ENCODE assay signal across 8 cellular contexts in the genomic region with DNA sequence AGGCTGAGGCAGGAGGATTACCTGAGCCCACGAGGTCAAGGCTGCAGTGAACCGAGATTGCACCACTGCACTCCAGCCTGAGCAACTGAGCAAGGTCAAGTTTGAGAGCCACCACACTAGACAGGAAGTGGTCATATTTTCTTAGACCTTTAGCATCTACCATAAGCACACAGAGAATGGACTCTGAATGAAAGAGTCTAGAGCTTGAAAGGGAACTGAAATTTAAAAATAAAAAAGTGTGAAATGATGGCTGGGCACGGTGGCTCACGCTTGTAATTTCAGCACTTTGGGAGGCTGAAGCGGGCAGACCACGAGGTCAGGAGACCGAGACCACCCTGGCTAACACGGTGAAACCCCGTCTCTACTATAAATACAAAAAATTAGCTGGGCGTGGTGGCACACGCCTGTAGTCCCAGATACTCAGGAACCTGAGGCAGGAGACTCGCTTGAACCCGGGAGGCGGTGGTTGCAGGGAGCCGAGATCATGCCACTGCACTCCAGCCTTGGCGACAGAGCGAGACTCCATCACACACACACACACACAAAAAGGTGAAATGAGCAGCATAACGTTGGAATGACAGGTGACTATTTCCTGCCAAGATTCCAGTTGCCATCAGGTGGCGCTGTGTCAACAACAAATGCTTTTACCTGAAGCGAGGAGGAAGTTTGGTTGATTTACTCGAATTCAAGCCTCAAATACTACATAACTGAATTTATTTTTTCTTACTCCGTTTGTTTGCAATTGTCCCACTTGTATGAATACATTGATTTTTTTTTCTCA. TPM values are rescaled to one million over a fixed set of nuclear protein-coding genes. Genes with fewer than 3 reads are reported as not detected.
DNase-seq lines count a peak whose midpoint lies in the region; ATAC-seq and TF ChIP-seq lines count a peak whose summit lies in the region.

No MANE protein-coding gene starts in this region.

- no peak overlapping the region for H2BK120ac ChIP-seq in trophoblast cell (ENCODE audit: insufficient read depth, low read length, poor library complexity)

- H3K23ac ChIP-seq in trophoblast cell (ENCODE audit: low read length): no peak overlapping the region

- TF ChIP-seq POLR2A in upper lobe of left lung (IDR thresholded peaks at IDR 0.05): no peak

- H3K4me1 Mint-ChIP-seq in activated naive CD4-positive, alpha-beta T cell treated with anti-CD3 and anti-CD28 coated beads, Interleukin-2, amount 50 U/mL, for 24 hours: peaks cover 8% of the 10 kb centered on the region

- H3K18ac ChIP-seq in trophoblast cell (ENCODE audit: low read length): no peak overlapping the region

- H3K36me3 ChIP-seq in Karpas-422 (ENCODE audit: insufficient read depth, low read length): no peaks in the 10 kb centered on the region
- H3K36me3 ChIP-seq in SK-N-MC (ENCODE audit: insufficient read depth, low read length): no peaks in the 10 kb centered on the region
- no peaks in the 10 kb centered on the region for H3K36me3 ChIP-seq in trophoblast cell (ENCODE audit: control insufficient read depth in 1 of 2, insufficient read depth in 2 of 2, low read length in 2 of 2)
- H3K36me3 ChIP-seq in upper lobe of left lung: no peaks in the 10 kb centered on the region

- peak; percentile 77 for DNase-seq in ELF-1 (ENCODE audit: low read depth, low spot score)
- DNase-seq in Karpas-422: peak; percentile 92
- peak; percentile 57 for DNase-seq in SK-N-MC (ENCODE audit: low read depth, low spot score)
- DNase-seq in Right ventricle myocardium inferior (ENCODE audit: missing footprints): no peak
- peak; percentile 70 to 92 for DNase-seq in trophoblast cell
- peak in 1 of 2 donors; percentile 81 for DNase-seq in upper lobe of left lung

- H3K9ac ChIP-seq in Karpas-422 (ENCODE audit: low read length) (peak overlapping the region; percentile 54), SK-N-MC (ENCODE audit: insufficient read length) (no peak overlapping the region), trophoblast cell (ENCODE audit: low read length) (no peak overlapping the region)

- H3K27me3 Mint-ChIP-seq in activated naive CD4-positive, alpha-beta T cell treated with anti-CD3 and anti-CD28 coated beads, Interleukin-2, amount 50 U/mL, for 24 hours: no peaks in the 10 kb centered on the region

- H3K14ac ChIP-seq in trophoblast cell (ENCODE audit: low read length): no peak overlapping the region

- H3K9me3 Mint-ChIP-seq in activated naive CD4-positive, alpha-beta T cell treated with anti-CD3 and anti-CD28 coated beads, Interleukin-2, amount 50 U/mL, for 24 hours: no peaks in the 10 kb centered on the region

- ATAC-seq in GM21825 (IDR thresholded peaks at IDR 0.05; ENCODE audit: unreplicated experiment): peak; percentile 75
- peak; percentile 45 for ATAC-seq in Right ventricle myocardium inferior
- peak; percentile 69 to 72 for ATAC-seq in upper lobe of left lung (ENCODE audit: low FRiP score in 2 of 2)

- no peaks in the 10 kb centered on the region for H3K79me1 ChIP-seq in trophoblast cell (ENCODE audit: low read length)

- H3K27ac ChIP-seq in Karpas-422 (ENCODE audit: low read length) (no peak overlapping the region), SK-N-MC (no peak overlapping the region), trophoblast cell (ENCODE audit: low read depth, low read length) (no peak overlapping the region), upper lobe of left lung (peak overlapping the region; percentile 31 to 86 (median 76))

- no peak overlapping the region for H2AK5ac ChIP-seq in trophoblast cell (ENCODE audit: low read length)

- H4K12ac ChIP-seq in trophoblast cell (ENCODE audit: low read depth, low read length): no peak overlapping the region

- H3K36me3 Mint-ChIP-seq in activated naive CD4-positive, alpha-beta T cell treated with anti-CD3 and anti-CD28 coated beads, Interleukin-2, amount 50 U/mL, for 24 hours: peaks cover 4% of the 10 kb centered on the region

- H2BK5ac ChIP-seq in trophoblast cell (ENCODE audit: low read depth, low read length, poor library complexity): no peak overlapping the region

- no CpG with 5 or more reads among the region's 22 CpGs for WGBS in trophoblast cell (ENCODE audit: extremely low coverage, insufficient coverage, insufficient read length)
- WGBS in upper lobe of left lung, 2 donors: 18 to 23% methylated on average over 22 of the region's 22 CpGs

- H4K91ac ChIP-seq in trophoblast cell (ENCODE audit: low read depth, low read length): no peak overlapping the region

- H3K4me1 ChIP-seq in Karpas-422 (ENCODE audit: low read length) (peaks cover 15% of the 10 kb centered on the region), trophoblast cell (ENCODE audit: control insufficient read depth in 1 of 2, insufficient read depth in 2 of 2, low read length in 2 of 2) (peaks cover 0 to 7% of the 10 kb centered on the region in 2 experiments), upper lobe of left lung (peaks cover 13 to 27% (median 18%) of the 10 kb centered on the region in 4 donors)

- H4K8ac ChIP-seq in trophoblast cell (ENCODE audit: low read depth, low read length): no peak overlapping the region

- H3K4me2 ChIP-seq in Karpas-422 (ENCODE audit: low read depth, low read length, poor library complexity, severe bottlenecking) (peak overlapping the region; percentile 89), trophoblast cell (ENCODE audit: low read length) (peak overlapping the region; percentile 59)

- H3K27me3 ChIP-seq in Karpas-422 (ENCODE audit: low read length): no peaks in the 10 kb centered on the region
- H3K27me3 ChIP-seq in trophoblast cell (ENCODE audit: insufficient read depth, low read length): no peaks in the 10 kb centered on the region
- H3K27me3 ChIP-seq in upper lobe of left lung: no peaks in the 10 kb centered on the region

- no peak for TF ChIP-seq EP300 in upper lobe of left lung (IDR thresholded peaks at IDR 0.05)

- H3K9me3 ChIP-seq in Karpas-422 (ENCODE audit: low read length) (no peaks in the 10 kb centered on the region), SK-N-MC (ENCODE audit: low read depth, low read length) (no peaks in the 10 kb centered on the region), trophoblast cell (ENCODE audit: insufficient read depth, low read depth, low read length) (no peaks in the 10 kb centered on the region), upper lobe of left lung (no peaks in the 10 kb centered on the region)

- H2AFZ ChIP-seq in Karpas-422 (ENCODE audit: low read length) (peak overlapping the region; percentile 82), trophoblast cell (ENCODE audit: insufficient read depth, low read length, poor library complexity) (no peak overlapping the region)

- intact Hi-C loops in Right ventricle myocardium inferior (cut with DNase I): loop anchor here (2.0 to 5.0 kb wide), 3 partner anchors 35 to 227 kb away; no protein-coding TSS in a partner anchor

- H3K79me2 ChIP-seq in Karpas-422 (ENCODE audit: low read length) (no peaks in the 10 kb centered on the region), trophoblast cell (ENCODE audit: control insufficient read depth, insufficient read depth, low read length, poor library complexity) (no peaks in the 10 kb centered on the region)

- H3K4me3 Mint-ChIP-seq in activated naive CD4-positive, alpha-beta T cell treated with anti-CD3 and anti-CD28 coated beads, Interleukin-2, amount 50 U/mL, for 24 hours: peak overlapping the region; percentile 72

- no peak overlapping the region for H3K4ac ChIP-seq in trophoblast cell (ENCODE audit: low read depth, low read length)

- TF ChIP-seq CTCF in upper lobe of left lung (IDR thresholded peaks at IDR 0.05): peak; percentile 70 to 93 (median 83)

- H2BK12ac ChIP-seq in trophoblast cell (ENCODE audit: low read length): no peak overlapping the region

- no peaks in the 10 kb centered on the region for H3K9me2 ChIP-seq in Karpas-422 (replicated peaks; ENCODE audit: insufficient read depth, low read length)

- no peaks in the 10 kb centered on the region for H4K20me1 ChIP-seq in Karpas-422 (ENCODE audit: insufficient read depth, low read depth, low read length)

- peak overlapping the region; percentile 2 for H3K27ac Mint-ChIP-seq in activated naive CD4-positive, alpha-beta T cell treated with anti-CD3 and anti-CD28 coated beads, Interleukin-2, amount 50 U/mL, for 24 hours

- H3K4me3 ChIP-seq in Karpas-422 (ENCODE audit: low read length) (peak overlapping the region; percentile 68), SK-N-MC (peak overlapping the region; percentile 40; the same call in 1 of the 2 replicates), trophoblast cell (ENCODE audit: low read depth, low read length) (no peak overlapping the region), upper lobe of left lung (peak overlapping the region in 3 of 4 donors; percentile 20 to 38 (median 36))

RNA-seq across cellular contexts. Expression of a gene that starts 21.3 kb away (rescaled TPM):
- total RNA-seq in Karpas-422 (2014; rRNA removed; shearing (Covaris generic); ENCODE audit: low replicate concordance): 49.8 and 67.3 TPM in 2 replicates
- 198 TPM for total RNA-seq in Right ventricle myocardium inferior
- polyA plus RNA-seq in trophoblast cell (2013): 32.9 and 34.0 TPM in 2 replicates
- 10 to 100 TPM; 33.2 to 81.2 (median 51.7) TPM for total RNA-seq in upper lobe of left lung

RNA-seq across cellular contexts. Expression of a gene that starts 30.4 kb away (rescaled TPM):
- total RNA-seq in Karpas-422 (2014; rRNA removed; shearing (Covaris generic); ENCODE audit: low replicate concordance): 24.9 and 31.0 TPM in 2 replicates
- total RNA-seq in Right ventricle myocardium inferior: 5.0 TPM
- polyA plus RNA-seq in trophoblast cell (2013): 25.3 and 26.8 TPM in 2 replicates
- 10 to 100 TPM; 20.8 to 63.9 (median 30.1) TPM for total RNA-seq in upper lobe of left lung

Comparison
In these comparisons a context has a peak if more than half of its experiments do, and no peak if none do; other contexts are left out.
1. H3K27ac ChIP-seq: peak in upper lobe of left lung (4 of 4); none in Karpas-422 (single experiment), SK-N-MC (single experiment) and trophoblast cell (single experiment).
2. Peak in every context shown above with its lines, with median percentiles within 50 percentile points of each other: ATAC-seq.